ENCODE assay signal across 17 cellular contexts in the genomic region with DNA sequence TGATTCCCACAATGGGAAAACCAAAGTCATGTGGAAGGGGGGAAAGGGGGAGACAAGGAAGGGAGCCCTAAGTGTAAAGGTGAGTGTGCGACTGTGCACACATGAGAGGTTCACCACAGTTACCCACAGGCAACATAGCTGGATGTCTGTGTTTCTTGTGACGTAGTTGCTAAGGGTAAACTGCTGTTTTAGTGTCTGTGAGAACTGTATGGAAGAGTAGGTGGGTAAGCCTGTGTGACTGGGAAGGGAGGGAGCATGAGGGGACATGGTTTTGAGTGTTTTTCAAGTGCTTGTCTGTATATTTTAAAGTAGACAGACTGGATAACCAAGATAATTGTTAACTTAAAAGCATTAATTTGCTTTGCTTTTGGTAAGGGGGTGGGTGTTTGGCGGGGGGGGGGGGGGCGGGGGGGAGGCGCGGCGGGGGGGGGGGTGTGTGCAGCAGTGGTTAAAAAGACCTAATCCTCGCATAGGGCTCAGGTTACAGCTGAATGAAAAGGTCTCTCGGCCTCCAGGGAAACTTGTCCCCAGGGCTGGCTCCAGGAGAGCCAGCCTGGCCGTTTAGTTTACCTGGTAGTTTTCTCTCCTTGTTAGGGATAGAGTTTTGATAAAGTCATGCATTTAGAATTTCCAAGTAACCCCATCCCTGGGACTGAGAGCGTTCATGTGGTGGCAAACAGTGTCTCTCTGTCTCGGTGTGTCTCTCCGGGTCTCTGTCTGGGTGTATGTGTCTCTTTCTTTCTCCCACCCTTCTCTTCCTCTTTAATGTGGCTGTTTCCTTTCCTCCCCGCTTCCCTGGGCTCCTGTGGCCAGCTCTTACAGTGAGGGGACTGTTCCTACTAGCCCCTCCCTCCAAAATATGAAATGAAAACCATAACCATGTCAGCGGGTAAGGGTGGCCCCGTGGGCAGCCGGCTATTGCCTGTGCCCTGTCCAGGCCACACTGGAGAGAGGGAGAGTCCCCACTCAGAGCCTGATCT. TPM values are rescaled to one million over a fixed set of nuclear protein-coding genes. Genes with fewer than 3 reads are reported as not detected.
DNase-seq lines count a peak whose midpoint lies in the region; ATAC-seq and TF ChIP-seq lines count a peak whose summit lies in the region.
"Had no signal": no experiment of that assay in that cellular context is flagged by ENCODE, and none has a peak within 500 bp of the region (broad histone marks: within the 10 kb centered on the region; RNA-seq: fewer than 3 reads in every experiment).

No MANE protein-coding gene starts in this region.

- H3K27me3 ChIP-seq in HUES6 (ENCODE audit: control insufficient read depth, insufficient read depth, low read length), result peaks cover 86% of the 10 kb centered on the region
- no peaks in the 10 kb centered on the region for H3K27me3 ChIP-seq in osteoblast (ENCODE audit: insufficient read depth, low read length)
- no peaks in the 10 kb centered on the region for H3K27me3 ChIP-seq in ovary

- intact Hi-C loops in ovary (cut with DNase I), result no loop called here

- no peak for ATAC-seq in GM21526 (IDR thresholded peaks at IDR 0.05; ENCODE audit: low FRiP score, unreplicated experiment)
- ATAC-seq: CD8-positive, alpha-beta T cell; pancreas had no signal

- no peaks in the 10 kb centered on the region for H3K36me3 ChIP-seq in HUES6 (ENCODE audit: control insufficient read depth, insufficient read depth, low read length)
- peaks cover 49% of the 10 kb centered on the region for H3K36me3 ChIP-seq in osteoblast (ENCODE audit: insufficient read depth, low read length)
- H3K36me3 ChIP-seq in ovary, result no peaks in the 10 kb centered on the region
- H3K36me3 ChIP-seq: pancreas, transverse colon had no signal

- H3K4me3 Mint-ChIP-seq in brain, result peak overlapping the region; percentile 15 to 89 (median 73)
- H3K4me3 Mint-ChIP-seq: CD8-positive, alpha-beta T cell had no signal

- TF ChIP-seq CTCF in brain (conservative IDR thresholded peaks at IDR 0.05) (no peak), osteoblast (IDR thresholded peaks at IDR 0.05; ENCODE audit: extremely low read depth, low read depth, low read length) (no peak), ovary (IDR thresholded peaks at IDR 0.05) (no peak)

- H3K27me3 Mint-ChIP-seq in brain, result peaks cover 15% of the 10 kb centered on the region

- no peak for TF ChIP-seq POLR2A in ovary (IDR thresholded peaks at IDR 0.05)

- 0 out of 2 replicates have a peak overlapping the region, but pooled peaks have one; percentile 8 for H3K4me3 ChIP-seq in HUES6 (ENCODE audit: low read depth, low read length)
- peak overlapping the region; percentile 83 for H3K4me3 ChIP-seq in osteoblast (ENCODE audit: insufficient read depth, low read length)
- H3K4me3 ChIP-seq in ovary, result no peak overlapping the region
- H3K4me3 ChIP-seq: pancreas, transverse colon had no signal

- WGBS in ovary, 3 donors, result 34 to 49% (median 45%) methylated on average over 13 to 15 of the region's 17 CpGs

- peaks cover 0 to 1% (median 0%) of the 10 kb centered on the region in 5 experiments for H3K9me3 Mint-ChIP-seq in brain
- H3K9me3 Mint-ChIP-seq: CD8-positive, alpha-beta T cell had no signal

- no peak for TF ChIP-seq EP300 in ovary (IDR thresholded peaks at IDR 0.05)

- H3K79me2 ChIP-seq in osteoblast (ENCODE audit: insufficient read depth, low read length), result peaks cover 96% of the 10 kb centered on the region

- no peak overlapping the region for H3K27ac ChIP-seq in HUES6 (ENCODE audit: low read depth, low read length)
- peak overlapping the region; percentile 64 for H3K27ac ChIP-seq in osteoblast (ENCODE audit: low read depth, low read length)
- H3K27ac ChIP-seq in ovary, result no peak overlapping the region
- H3K27ac ChIP-seq: 22Rv1, pancreas, transverse colon had no signal

- peak overlapping the region in 3 of 5 experiments; percentile 7 to 79 (median 58) for H3K27ac Mint-ChIP-seq in brain
- H3K27ac Mint-ChIP-seq: CD8-positive, alpha-beta T cell had no signal

- H3K4me2 ChIP-seq in osteoblast (ENCODE audit: insufficient read depth, low read length), result peak overlapping the region; percentile 82

- no peak overlapping the region for H2AFZ ChIP-seq in osteoblast (ENCODE audit: low read length)

- DNase-seq in DMS 273 (lab: John Stamatoyannopoulos, UW; ENCODE audit: unreplicated experiment) (peak; percentile 29), DMS 273 treated with DMSO at 0.1 percent for 48 hours (lab: John Stamatoyannopoulos, UW) (no peak), osteoblast (ENCODE audit: insufficient read length, low spot score, missing footprints) (peak; percentile 74), ovary (no peak), pons (ENCODE audit: low spot score) (no peak)
- DNase-seq: activated CD4-positive, alpha-beta T cell treated with anti-CD3 and anti-CD28 coated beads, Interleukin-2, amount 50 U/mL, for 4 hours; CD8-positive, alpha-beta T cell; effector CD8-positive, alpha-beta T cell; KG1; NCI-H226; pancreas; RPMI8226; transverse colon had no signal

- peaks cover 59% of the 10 kb centered on the region for H4K20me1 ChIP-seq in osteoblast (ENCODE audit: insufficient read depth, low read length)

- no peaks in the 10 kb centered on the region for H3K9me3 ChIP-seq in HUES6 (ENCODE audit: control insufficient read depth, insufficient read depth, low read depth, low read length)
- no peaks in the 10 kb centered on the region for H3K9me3 ChIP-seq in osteoblast (ENCODE audit: low read depth, low read length)
- no peaks in the 10 kb centered on the region for H3K9me3 ChIP-seq in ovary
- H3K9me3 ChIP-seq: pancreas, transverse colon had no signal

- peaks cover 74% of the 10 kb centered on the region for H3K4me1 Mint-ChIP-seq in brain

- no peak overlapping the region for H3K9ac ChIP-seq in HUES6 (ENCODE audit: low read length)

- H3K4me1 ChIP-seq in HUES6 (ENCODE audit: control insufficient read depth, insufficient read depth, low read length) (peaks cover 46% of the 10 kb centered on the region), osteoblast (ENCODE audit: insufficient read depth, low read length) (peaks cover 65% of the 10 kb centered on the region), ovary (ENCODE audit: insufficient read depth) (peaks cover 5% of the 10 kb centered on the region)

- no peaks in the 10 kb centered on the region for H3K36me3 Mint-ChIP-seq in brain
- H3K36me3 Mint-ChIP-seq: CD8-positive, alpha-beta T cell had no signal

RNA-seq across cellular contexts. Expression of gene SCUBE3, which starts 3.4 kb away (rescaled TPM):
- polyA plus RNA-seq in brain (ENCODE audit: insufficient read depth, low read depth, low replicate concordance), result 1.6 TPM
- total RNA-seq in osteoblast, result 30.4 and 62.5 TPM in 2 replicates
- under 1 TPM in 6 of 7 donors, not detected in 1; 0.11 to 0.46 (median 0.18) TPM for total RNA-seq in ovary
- 1 to 10 TPM in 1 of 2 donors, under 1 TPM in 1; 0.08 to 3.1 TPM for polyA plus RNA-seq in ovary
- total RNA-seq: CD8-positive, alpha-beta T cell had no signal

RNA-seq across cellular contexts. Expression of gene ZNF76, which starts 42.4 kb away (rescaled TPM):
- polyA plus RNA-seq in brain (ENCODE audit: insufficient read depth, low read depth, low replicate concordance) (43.0 TPM), ovary (10 to 100 TPM; 17.0 to 33.8 TPM)
- total RNA-seq in osteoblast (19.9 and 22.7 TPM in 2 replicates), ovary (10 to 100 TPM; 36.0 to 55.0 (median 47.9) TPM)

Comparison
In these comparisons a context has a peak if more than half of its experiments do, and no peak if none do; other contexts are left out.
1. DNase-seq: peak in DMS 273 (single experiment) and osteoblast (single experiment); none in DMS 273 treated with DMSO at 0.1 percent for 48 hours (single experiment), ovary (0 of 5) and pons (single experiment).
2. RNA of gene SCUBE3, which starts 3.4 kb away (total RNA-seq): 30.4 to 62.5 TPM in osteoblast; 0.11 to 0.46 TPM in ovary; every median in the first group is over 10 times any median in the second.